Comparison of ENCODE assay signal across 27 cellular contexts in genomic region chr5:124342586-124342985, GRCh38.
A peak's percentile ranks its signal among the peaks of the same experiment; 100 is the strongest.
DNase-seq lines count a peak whose midpoint lies in the region; ATAC-seq, FAIRE-seq and TF ChIP-seq lines count a peak whose summit lies in the region.
"Had no signal": no experiment of that assay in that cellular context is flagged by ENCODE, and none has a peak within 500 bp of the region (broad histone marks: within the 10 kb centered on the region; RNA-seq: fewer than 3 reads in every experiment).

No MANE protein-coding gene starts in this region.

- no peak overlapping the region for H2AK5ac ChIP-seq in IMR-90 (ENCODE audit: low read depth, low read length)

- no peaks in the 10 kb centered on the region for H3K9me3 Mint-ChIP-seq in GM23338
- H3K9me3 Mint-ChIP-seq in natural killer cell treated with Interleukin-12 subunit alpha and Interleukin-12 subunit beta and Interleukin-15 and Interleukin-18, amount 100 ng/mL, for 72 hours = peaks cover 5% of the 10 kb centered on the region
- H3K9me3 Mint-ChIP-seq: activated naive CD4-positive, alpha-beta T cell treated with anti-CD3 and anti-CD28 coated beads for 36 hours had no signal

- no peak overlapping the region for H4K8ac ChIP-seq in IMR-90 (ENCODE audit: low read depth in 2 of 2, low read length in 2 of 2)

- TF ChIP-seq CTCF in IMR-90 (conservative IDR thresholded peaks at IDR 0.05; ENCODE audit: low read depth, low read length) (no peak), left ventricle myocardium inferior (IDR thresholded peaks at IDR 0.05; ENCODE audit: borderline replicate concordance) (no peak), GM23338 (conservative IDR thresholded peaks at IDR 0.05; ENCODE audit: low read depth in 2 of 2) (no peak)

- H3K9me3 ChIP-seq in IMR-90 (ENCODE audit: control insufficient read depth, insufficient read depth, low read length) = no peaks in the 10 kb centered on the region; the same call in 1 of the 2 replicates
- H3K9me3 ChIP-seq in left ventricle myocardium inferior (replicated peaks) = no peaks in the 10 kb centered on the region
- H3K9me3 ChIP-seq: BLaER1, HAP-1, right lobe of liver had no signal

- H3K27me3 Mint-ChIP-seq in GM23338 (ENCODE audit: insufficient read depth, low read depth, poor library complexity) = no peaks in the 10 kb centered on the region
- peaks cover 0 to 3% of the 10 kb centered on the region in 2 donors for H3K27me3 Mint-ChIP-seq in natural killer cell treated with Interleukin-12 subunit alpha and Interleukin-12 subunit beta and Interleukin-15 and Interleukin-18, amount 100 ng/mL, for 72 hours
- H3K27me3 Mint-ChIP-seq: memory B cell had no signal

- no peak overlapping the region for H3K23ac ChIP-seq in IMR-90 (ENCODE audit: low read depth, low read length)

- H3F3A ChIP-seq in GM23338 (replicated peaks; ENCODE audit: low read depth) = no peaks in the 10 kb centered on the region

- TF ChIP-seq POLR2A in IMR-90 (IDR thresholded peaks at IDR 0.05; ENCODE audit: low read depth, low read length) = no peak

- H2BK20ac ChIP-seq in IMR-90 (ENCODE audit: low read depth, low read length) = no peak overlapping the region

- no TSS peak for BruUV-seq in IMR-90 (replicated peaks; lab: Mats Ljungman, UMichigan)

- H4K5ac ChIP-seq in IMR-90 (ENCODE audit: low read depth, low read length) = no peak overlapping the region

- peaks cover 11% of the 10 kb centered on the region for H3K9me2 ChIP-seq in GM23338 (ENCODE audit: insufficient read depth)

- no peaks in the 10 kb centered on the region for H3K79me1 ChIP-seq in IMR-90 (ENCODE audit: low read depth in 1 of 2, low read length in 2 of 2)

- no peak overlapping the region for H2BK15ac ChIP-seq in IMR-90 (ENCODE audit: low read depth, low read length)

- POLR2A ChIA-PET in IMR-90 (lab: Charles Lee; ENCODE audit: unreplicated experiment) = no interaction called here

- H3K79me2 ChIP-seq in GM23338 (replicated peaks; ENCODE audit: insufficient read depth) = no peaks in the 10 kb centered on the region

- 0 out of 3 replicates have a peak, but pooled peaks cover 3% of the 10 kb centered on the region for H3K36me3 Mint-ChIP-seq in GM23338 (ENCODE audit: low read depth)
- no peaks in the 10 kb centered on the region for H3K36me3 Mint-ChIP-seq in natural killer cell treated with Interleukin-12 subunit alpha and Interleukin-12 subunit beta and Interleukin-15 and Interleukin-18, amount 100 ng/mL, for 72 hours
- H3K36me3 Mint-ChIP-seq: memory B cell had no signal

- peak overlapping the region; percentile 45; the same call in 1 of the 2 replicates for H3K4ac ChIP-seq in IMR-90 (ENCODE audit: low read depth, low read length)

- H3K4me1 Mint-ChIP-seq in GM23338 = peaks cover 4% of the 10 kb centered on the region; the same call in 1 of the 3 replicates
- no peaks in the 10 kb centered on the region for H3K4me1 Mint-ChIP-seq in natural killer cell treated with Interleukin-12 subunit alpha and Interleukin-12 subunit beta and Interleukin-15 and Interleukin-18, amount 100 ng/mL, for 72 hours (ENCODE audit: low read depth in 2 of 2)
- H3K4me1 Mint-ChIP-seq: memory B cell had no signal

- H2BK120ac ChIP-seq in IMR-90 (ENCODE audit: low read depth, low read length) = peak overlapping the region; percentile 68; the same call in 1 of the 2 replicates

- H3K14ac ChIP-seq in IMR-90 (replicated peaks; ENCODE audit: low read depth, low read length) = peak overlapping the region; percentile 62

- H4K20me1 ChIP-seq in IMR-90 (ENCODE audit: insufficient read depth, low read length) (no peaks in the 10 kb centered on the region), GM23338 (replicated peaks; ENCODE audit: insufficient read depth) (no peaks in the 10 kb centered on the region)
- H4K20me1 ChIP-seq: BLaER1 had no signal

- H3K4me3 ChIP-seq in IMR-90 (ENCODE audit: insufficient read depth, low read depth, low read length) (no peak overlapping the region), left ventricle myocardium inferior (no peak overlapping the region), GM23338 (no peak overlapping the region)
- H3K4me3 ChIP-seq: BLaER1, GM12878, HAP-1, right lobe of liver had no signal

- no peak overlapping the region for H3K27ac Mint-ChIP-seq in GM23338
- H3K27ac Mint-ChIP-seq in natural killer cell treated with Interleukin-12 subunit alpha and Interleukin-12 subunit beta and Interleukin-15 and Interleukin-18, amount 100 ng/mL, for 72 hours = no peak overlapping the region
- H3K27ac Mint-ChIP-seq: activated naive CD4-positive, alpha-beta T cell treated with anti-CD3 and anti-CD28 coated beads for 36 hours; memory B cell had no signal

- DNase-seq in IMR-90 (no peak), cerebellar cortex (ENCODE audit: low spot score) (peak; percentile 5), left ventricle myocardium inferior (no peak), sciatic nerve (ENCODE audit: low spot score) (no peak), mesenteric fat pad (ENCODE audit: low spot score) (no peak), GM23338 (ENCODE audit: low spot score) (no peak), RCC 7860 (ENCODE audit: low spot score) (no peak)
- no peak for DNase-seq in natural killer cell treated with Interleukin-12 subunit alpha and Interleukin-12 subunit beta and Interleukin-15 and Interleukin-18, amount 100 ng/mL, for 72 hours (ENCODE audit: low spot score)
- DNase-seq: activated CD4-positive, alpha-beta T cell treated with anti-CD3 and anti-CD28 coated beads, Interleukin-2, amount 50 U/mL, for 48 hours; activated CD8-positive, alpha-beta memory T cell treated with anti-CD3 and anti-CD28 coated beads, Interleukin-2, amount 50 U/mL, for 48 hours; activated naive CD4-positive, alpha-beta T cell treated with anti-CD3 and anti-CD28 coated beads for 36 hours; amniotic stem cell; cortex of kidney; effector memory CD4-positive, alpha-beta T cell; KG1; MM.1S; NCI-H2029; NCI-H524 treated with DMSO at 0.1 percent for 48 hours; right lobe of liver; stimulated activated CD4-positive, alpha-beta T cell treated with anti-CD3 and anti-CD28 coated beads, Interleukin-4, amount 100 ng/mL, for 24 hours; T-helper 2 cell; trophoblast cell had no signal

- H3K27ac ChIP-seq in IMR-90 (ENCODE audit: insufficient read depth, low read length) = no peak overlapping the region
- peak overlapping the region; percentile 71 for H3K27ac ChIP-seq in left ventricle myocardium inferior (replicated peaks)
- no peak overlapping the region for H3K27ac ChIP-seq in GM23338 (ENCODE audit: low read depth)
- H3K27ac ChIP-seq: BLaER1, right lobe of liver had no signal

- no peak for FAIRE-seq in RCC 7860 (lab: Jason Lieb, UNC)
- FAIRE-seq: frontal cortex, GM12878 had no signal

- 0 out of 2 replicates have a peak, but pooled peaks cover 2% of the 10 kb centered on the region for H3K4me1 ChIP-seq in IMR-90 (ENCODE audit: control insufficient read depth, insufficient read depth, low read length)
- peaks cover 36% of the 10 kb centered on the region for H3K4me1 ChIP-seq in left ventricle myocardium inferior
- no peaks in the 10 kb centered on the region; the same call in 1 of the 2 replicates for H3K4me1 ChIP-seq in GM23338 (ENCODE audit: insufficient read depth)
- H3K4me1 ChIP-seq: BLaER1, HAP-1, right lobe of liver had no signal

- H3K9me1 ChIP-seq in IMR-90 (ENCODE audit: insufficient read depth, low read length) = 0 out of 2 replicates have a peak, but pooled peaks cover 3% of the 10 kb centered on the region

- dilution Hi-C loops in IMR-90 (cut with HindIII; ENCODE audit: low sequenced_read_pairs, unreplicated experiment) = no loop called here

- TF ChIP-seq RAD21 in IMR-90 (IDR thresholded peaks at IDR 0.05; ENCODE audit: low read length) = no peak

- H3K18ac ChIP-seq in IMR-90 (ENCODE audit: low read depth, low read length) = no peak overlapping the region

- no peak overlapping the region for H2AK9ac ChIP-seq in IMR-90 (replicated peaks; ENCODE audit: low read depth, low read length, poor library complexity)

- CTCF ChIA-PET in IMR-90 (lab: Yijun Ruan, JAX) = interaction anchor here (0.6 kb wide), 1 partner anchor 55 kb away, joined by 4 read pairs; no protein-coding TSS in a partner anchor

- H3K27me3 ChIP-seq in IMR-90 (ENCODE audit: control insufficient read depth, insufficient read depth, low read length) (peaks cover 3% of the 10 kb centered on the region; the same call in 1 of the 2 replicates), left ventricle myocardium inferior (ENCODE audit: low read depth) (no peaks in the 10 kb centered on the region), GM23338 (ENCODE audit: insufficient read depth) (no peaks in the 10 kb centered on the region)
- H3K27me3 ChIP-seq: BLaER1, right lobe of liver had no signal

- in situ Hi-C loops in IMR-90 (cut with MboI; ENCODE audit: low sequenced_read_pairs) = no loop called here

- no peak overlapping the region for H3K9ac ChIP-seq in IMR-90 (ENCODE audit: low read depth, low read length)
- H3K9ac ChIP-seq: BLaER1 had no signal

- no CpG with 5 or more reads among the region's 7 CpGs for WGBS in IMR-90 (ENCODE audit: extremely low coverage in 2 of 2, insufficient read length in 1 of 2), 2 experiments

- H3K4me2 ChIP-seq in IMR-90 (ENCODE audit: low read depth, low read length) (no peak overlapping the region), GM23338 (no peak overlapping the region)
- H3K4me2 ChIP-seq: BLaER1 had no signal

- H3K4me3 Mint-ChIP-seq in GM23338 = no peak overlapping the region
- H3K4me3 Mint-ChIP-seq in natural killer cell treated with Interleukin-12 subunit alpha and Interleukin-12 subunit beta and Interleukin-15 and Interleukin-18, amount 100 ng/mL, for 72 hours = no peak overlapping the region
- H3K4me3 Mint-ChIP-seq: activated naive CD4-positive, alpha-beta T cell treated with anti-CD3 and anti-CD28 coated beads for 36 hours; memory B cell had no signal

- H4K91ac ChIP-seq in IMR-90 (ENCODE audit: insufficient read depth, low read depth, low read length) = no peak overlapping the region

- no peak overlapping the region for H2BK5ac ChIP-seq in IMR-90 (ENCODE audit: low read depth, low read length, poor library complexity, severe bottlenecking)

- no peak overlapping the region for H3K56ac ChIP-seq in IMR-90 (ENCODE audit: extremely low read depth, insufficient read depth, low read length)

- ATAC-seq in IMR-90 (ENCODE audit: low read depth) (no peak), sciatic nerve (peak; percentile 38), GM23338 (no peak)
- ATAC-seq in natural killer cell treated with Interleukin-12 subunit alpha and Interleukin-12 subunit beta and Interleukin-15 and Interleukin-18, amount 100 ng/mL, for 72 hours = no peak
- ATAC-seq: GM12878 had no signal

- intact Hi-C loops in IMR-90 (cut with micrococcal nuclease) (loop anchor here (5.0 kb wide), 2 partner anchors 405 to 670 kb away; partner anchors contain the start of gene ZNF608), left ventricle myocardium inferior (cut with micrococcal nuclease) (no loop called here), sciatic nerve (cut with DNase I) (no loop called here)

- H3K36me3 ChIP-seq in IMR-90 (ENCODE audit: control insufficient read depth, insufficient read depth, low read length) = no peaks in the 10 kb centered on the region
- no peaks in the 10 kb centered on the region for H3K36me3 ChIP-seq in left ventricle myocardium inferior
- no peaks in the 10 kb centered on the region for H3K36me3 ChIP-seq in GM23338 (ENCODE audit: insufficient read depth)
- H3K36me3 ChIP-seq: BLaER1, HAP-1, right lobe of liver had no signal

- H2AFZ ChIP-seq in IMR-90 (replicated peaks; ENCODE audit: low read length, poor library complexity) (no peak overlapping the region), GM23338 (no peak overlapping the region)

TF ChIP-seq in GM23338, 12 proteins besides CTCF, POLR2A, EP300 and RAD21 (continues in another document):
- no peak for TF ChIP-seq POLR2AphosphoS5 (IDR thresholded peaks at IDR 0.05; ENCODE audit: low read depth)
